ENCODE assay signal across 21 cellular contexts in the genomic region with DNA sequence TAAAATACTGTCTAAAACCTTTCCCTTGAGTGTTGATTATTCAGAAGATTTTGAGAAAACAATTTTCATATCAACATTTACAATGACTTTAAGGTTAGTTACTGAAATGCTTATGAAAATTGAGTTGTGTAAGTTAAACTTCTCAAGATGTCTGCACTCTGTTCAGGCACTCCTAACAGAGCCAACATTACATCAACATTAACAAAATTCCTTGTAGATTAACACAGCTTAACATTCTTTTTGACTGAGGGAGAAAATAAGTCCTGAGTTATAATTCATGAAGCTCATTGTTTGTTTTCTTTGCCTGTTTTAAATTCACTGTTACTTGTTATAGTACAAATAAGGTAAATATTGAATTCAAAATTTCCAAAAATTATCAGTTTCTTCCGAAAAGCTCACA. TPM values are rescaled to one million over a fixed set of nuclear protein-coding genes. Genes with fewer than 3 reads are reported as not detected.
DNase-seq lines count a peak whose midpoint lies in the region; ATAC-seq and TF ChIP-seq lines count a peak whose summit lies in the region.
"Had no signal": no experiment of that assay in that cellular context is flagged by ENCODE, and none has a peak within 500 bp of the region (broad histone marks: within the 10 kb centered on the region; RNA-seq: fewer than 3 reads in every experiment).

No MANE protein-coding gene starts in this region.

- no peak for TF ChIP-seq CTCF in choroid plexus epithelial cell (conservative IDR thresholded peaks at IDR 0.05; ENCODE audit: low read depth, low read length)
- TF ChIP-seq CTCF in left lung (IDR thresholded peaks at IDR 0.05), result no peak
- no peak for TF ChIP-seq CTCF in upper lobe of right lung (IDR thresholded peaks at IDR 0.05)

- H3K36me3 Mint-ChIP-seq in activated T-cell treated with anti-CD3 and anti-CD28 coated beads, Interleukin-2, amount 50 U/mL, for 72 hours (ENCODE audit: insufficient read depth in 2 of 2), result peaks cover 8 to 25% of the 10 kb centered on the region in 2 donors
- H3K36me3 Mint-ChIP-seq in activated T-cell treated with anti-CD3 and anti-CD28 coated beads, Interleukin-2, amount 50 U/mL, for 4 hours (ENCODE audit: insufficient read depth), result peaks cover 68% of the 10 kb centered on the region
- H3K36me3 Mint-ChIP-seq in activated CD4-positive, alpha-beta memory T cell treated with anti-CD3 and anti-CD28 coated beads, Interleukin-2, amount 10 ng/mL, durations not matched to agents 7 days and 5 days (ENCODE audit: low read depth), result peaks cover 22% of the 10 kb centered on the region

- no peaks in the 10 kb centered on the region for H3K4me1 Mint-ChIP-seq in activated T-cell treated with anti-CD3 and anti-CD28 coated beads, Interleukin-2, amount 50 U/mL, for 72 hours (ENCODE audit: low read depth)
- H3K4me1 Mint-ChIP-seq in activated T-cell treated with anti-CD3 and anti-CD28 coated beads, Interleukin-2, amount 50 U/mL, for 4 hours (ENCODE audit: low read depth), result no peaks in the 10 kb centered on the region
- no peaks in the 10 kb centered on the region for H3K4me1 Mint-ChIP-seq in activated CD4-positive, alpha-beta memory T cell treated with anti-CD3 and anti-CD28 coated beads, Interleukin-2, amount 10 ng/mL, durations not matched to agents 7 days and 5 days
- H3K4me1 Mint-ChIP-seq: nephron had no signal

- no peak overlapping the region for H3K4me3 Mint-ChIP-seq in activated T-cell treated with anti-CD3 and anti-CD28 coated beads, Interleukin-2, amount 50 U/mL, for 72 hours
- H3K4me3 Mint-ChIP-seq in activated T-cell treated with anti-CD3 and anti-CD28 coated beads, Interleukin-2, amount 50 U/mL, for 4 hours, result no peak overlapping the region
- H3K4me3 Mint-ChIP-seq in activated CD4-positive, alpha-beta memory T cell treated with anti-CD3 and anti-CD28 coated beads, Interleukin-2, amount 10 ng/mL, durations not matched to agents 7 days and 5 days, result no peak overlapping the region
- H3K4me3 Mint-ChIP-seq: CD4-positive, CD25-positive, alpha-beta regulatory T cell; H9; nephron had no signal

- H3K9me3 Mint-ChIP-seq in activated T-cell treated with anti-CD3 and anti-CD28 coated beads, Interleukin-2, amount 50 U/mL, for 72 hours, result peaks cover under 1 to 7% of the 10 kb centered on the region in 2 donors
- peaks cover 8% of the 10 kb centered on the region for H3K9me3 Mint-ChIP-seq in activated T-cell treated with anti-CD3 and anti-CD28 coated beads, Interleukin-2, amount 50 U/mL, for 4 hours
- peaks cover 4% of the 10 kb centered on the region for H3K9me3 Mint-ChIP-seq in activated CD4-positive, alpha-beta memory T cell treated with anti-CD3 and anti-CD28 coated beads, Interleukin-2, amount 10 ng/mL, durations not matched to agents 7 days and 5 days
- H3K9me3 Mint-ChIP-seq: H9 had no signal

- no peak overlapping the region for H3K4me3 ChIP-seq in choroid plexus epithelial cell (ENCODE audit: low read depth, low read length)
- H3K4me3 ChIP-seq in left lung, result no peak overlapping the region
- H3K4me3 ChIP-seq in upper lobe of right lung, result no peak overlapping the region
- no peak overlapping the region for H3K4me3 ChIP-seq in HAP-1

- no peak for ATAC-seq in activated T-cell treated with anti-CD3 and anti-CD28 coated beads, Interleukin-2, amount 50 U/mL, for 72 hours (replicated peaks in 1 of 2)
- ATAC-seq in activated T-cell treated with anti-CD3 and anti-CD28 coated beads, Interleukin-2, amount 50 U/mL, for 4 hours, result no peak
- ATAC-seq in left lung, result peak; percentile 79
- ATAC-seq in upper lobe of right lung, result peak; percentile 61
- ATAC-seq: activated naive CD4-positive, alpha-beta T cell treated with anti-CD3 and anti-CD28 coated beads, Interleukin-2, amount 50 U/mL, for 72 hours had no signal

- H3K27me3 ChIP-seq in left lung (no peaks in the 10 kb centered on the region), upper lobe of right lung (no peaks in the 10 kb centered on the region), HAP-1 (ENCODE audit: low read depth) (no peaks in the 10 kb centered on the region)

- no peak for DNase-seq in activated T-cell treated with anti-CD3 and anti-CD28 coated beads, Interleukin-2, amount 50 U/mL, for 72 hours
- no peak for DNase-seq in activated T-cell treated with anti-CD3 and anti-CD28 coated beads, Interleukin-2, amount 50 U/mL, for 4 hours
- DNase-seq in choroid plexus epithelial cell (ENCODE audit: low read depth) (peak; percentile 76), left lung (no peak), upper lobe of right lung (no peak), HAP-1 (ENCODE audit: low spot score in 2 of 2) (no peak), AML-193 (lab: John Stamatoyannopoulos, UW) (no peak)
- DNase-seq in activated CD4-positive, alpha-beta memory T cell treated with anti-CD3 and anti-CD28 coated beads, Interleukin-2, amount 10 ng/mL, durations not matched to agents 7 days and 5 days, result no peak
- DNase-seq: activated CD4-positive, alpha-beta T cell treated with anti-CD3 and anti-CD28 coated beads for 4 hours; CD4-positive, CD25-positive, alpha-beta regulatory T cell; cerebellar nuclear complex; DMS79 treated with DMSO at 0.1 percent for 48 hours; erythroblast; NCI-H187 treated with DMSO at 0.1 percent for 48 hours; SHP77; substantia nigra; T-helper 9 cell had no signal

- H3K36me3 ChIP-seq in left lung (peaks cover 0 to 9% of the 10 kb centered on the region in 2 donors), upper lobe of right lung (peaks cover 15% of the 10 kb centered on the region), HAP-1 (replicated peaks) (peaks cover 8% of the 10 kb centered on the region)

- POLR2A ChIA-PET in activated CD4-positive, alpha-beta memory T cell treated with anti-CD3 and anti-CD28 coated beads, Interleukin-2, amount 10 ng/mL, durations not matched to agents 7 days and 5 days (lab: Charles Lee), result no interaction called here

- H3K27ac Mint-ChIP-seq in activated T-cell treated with anti-CD3 and anti-CD28 coated beads, Interleukin-2, amount 50 U/mL, for 72 hours, result peak overlapping the region; percentile 42
- H3K27ac Mint-ChIP-seq in activated CD4-positive, alpha-beta memory T cell treated with anti-CD3 and anti-CD28 coated beads, Interleukin-2, amount 10 ng/mL, durations not matched to agents 7 days and 5 days, result no peak overlapping the region
- H3K27ac Mint-ChIP-seq: activated naive CD4-positive, alpha-beta T cell treated with anti-CD3 and anti-CD28 coated beads, Interleukin-2, amount 50 U/mL, for 72 hours; nephron had no signal

- in situ Hi-C loops in HAP-1 (cut with MboI; ENCODE audit: low sequenced_read_pairs), result no loop called here

- intact Hi-C loops in left lung (cut with DNase I) (no loop called here), upper lobe of right lung (cut with DNase I) (no loop called here)

- H3K27me3 Mint-ChIP-seq in activated T-cell treated with anti-CD3 and anti-CD28 coated beads, Interleukin-2, amount 50 U/mL, for 72 hours (ENCODE audit: low read depth), result no peaks in the 10 kb centered on the region
- H3K27me3 Mint-ChIP-seq in activated T-cell treated with anti-CD3 and anti-CD28 coated beads, Interleukin-2, amount 50 U/mL, for 4 hours (ENCODE audit: low read depth), result no peaks in the 10 kb centered on the region
- H3K27me3 Mint-ChIP-seq in activated CD4-positive, alpha-beta memory T cell treated with anti-CD3 and anti-CD28 coated beads, Interleukin-2, amount 10 ng/mL, durations not matched to agents 7 days and 5 days, result no peaks in the 10 kb centered on the region
- H3K27me3 Mint-ChIP-seq: CD4-positive, CD25-positive, alpha-beta regulatory T cell had no signal

- H3K27ac ChIP-seq in left lung (peak overlapping the region; percentile 28 to 34), upper lobe of right lung (peak overlapping the region; percentile 28)
- H3K27ac ChIP-seq: 22Rv1 had no signal

- CTCF ChIA-PET in activated CD4-positive, alpha-beta memory T cell treated with anti-CD3 and anti-CD28 coated beads, Interleukin-2, amount 10 ng/mL, durations not matched to agents 7 days and 5 days (lab: Charles Lee), result no interaction called here

- H3K4me1 ChIP-seq in left lung (no peaks in the 10 kb centered on the region), upper lobe of right lung (no peaks in the 10 kb centered on the region), HAP-1 (peaks cover 5% of the 10 kb centered on the region)

- no peaks in the 10 kb centered on the region for H3K9me3 ChIP-seq in left lung
- H3K9me3 ChIP-seq in upper lobe of right lung, result no peaks in the 10 kb centered on the region
- H3K9me3 ChIP-seq in HAP-1, result no peaks in the 10 kb centered on the region

RNA-seq across cellular contexts. Expression of a gene that starts 9.0 kb away (rescaled TPM):
- not detected for total RNA-seq in activated T-cell treated with anti-CD3 and anti-CD28 coated beads, Interleukin-2, amount 50 U/mL, for 72 hours
- not detected for total RNA-seq in activated T-cell treated with anti-CD3 and anti-CD28 coated beads, Interleukin-2, amount 50 U/mL, for 4 hours
- total RNA-seq in left lung (1 to 10 TPM; 4.8 to 6.9 TPM), upper lobe of right lung (8.0 TPM)
- not detected for total RNA-seq in activated CD4-positive, alpha-beta memory T cell treated with anti-CD3 and anti-CD28 coated beads, Interleukin-2, amount 10 ng/mL, durations not matched to agents 7 days and 5 days
- total RNA-seq: H9 had no signal

RNA-seq across cellular contexts. Expression of a gene that starts 53.5 kb away (rescaled TPM):
- 10 to 100 TPM; 34.1 to 40.9 TPM for total RNA-seq in activated T-cell treated with anti-CD3 and anti-CD28 coated beads, Interleukin-2, amount 50 U/mL, for 72 hours
- total RNA-seq in activated T-cell treated with anti-CD3 and anti-CD28 coated beads, Interleukin-2, amount 50 U/mL, for 4 hours, result 10 to 100 TPM in 2 of 3 donors, 1 to 10 TPM in 1; 6.5 to 12.1 (median 10.8) TPM
- total RNA-seq in left lung (10 to 100 TPM; 12.6 to 12.9 TPM), upper lobe of right lung (19.1 TPM)
- total RNA-seq in activated CD4-positive, alpha-beta memory T cell treated with anti-CD3 and anti-CD28 coated beads, Interleukin-2, amount 10 ng/mL, durations not matched to agents 7 days and 5 days, result 10 to 100 TPM in 1 of 2 experiments, 1 to 10 TPM in 1; 9.0 to 13.0 TPM

RNA-seq across cellular contexts. Expression of a gene that starts 54.0 kb away (rescaled TPM):
- total RNA-seq in activated T-cell treated with anti-CD3 and anti-CD28 coated beads, Interleukin-2, amount 50 U/mL, for 72 hours, result 10 to 100 TPM; 48.4 to 53.8 TPM
- 10 to 100 TPM; 57.9 to 63.4 (median 61.1) TPM for total RNA-seq in activated T-cell treated with anti-CD3 and anti-CD28 coated beads, Interleukin-2, amount 50 U/mL, for 4 hours
- total RNA-seq in left lung (10 to 100 TPM; 34.1 to 41.5 TPM), upper lobe of right lung (35.1 TPM)
- total RNA-seq in activated CD4-positive, alpha-beta memory T cell treated with anti-CD3 and anti-CD28 coated beads, Interleukin-2, amount 10 ng/mL, durations not matched to agents 7 days and 5 days, result 10 to 100 TPM; 31.8 to 36.6 TPM

Comparison
In these comparisons a context has a peak if more than half of its experiments do, and no peak if none do; other contexts are left out.
1. ATAC-seq: peak in left lung (single experiment) and upper lobe of right lung (single experiment); none in activated T-cell treated with anti-CD3 and anti-CD28 coated beads, Interleukin-2, amount 50 U/mL, for 72 hours (0 of 2) and activated T-cell treated with anti-CD3 and anti-CD28 coated beads, Interleukin-2, amount 50 U/mL, for 4 hours (0 of 2).